Comparison of ENCODE assay signal across 14 cellular contexts in the genomic region with DNA sequence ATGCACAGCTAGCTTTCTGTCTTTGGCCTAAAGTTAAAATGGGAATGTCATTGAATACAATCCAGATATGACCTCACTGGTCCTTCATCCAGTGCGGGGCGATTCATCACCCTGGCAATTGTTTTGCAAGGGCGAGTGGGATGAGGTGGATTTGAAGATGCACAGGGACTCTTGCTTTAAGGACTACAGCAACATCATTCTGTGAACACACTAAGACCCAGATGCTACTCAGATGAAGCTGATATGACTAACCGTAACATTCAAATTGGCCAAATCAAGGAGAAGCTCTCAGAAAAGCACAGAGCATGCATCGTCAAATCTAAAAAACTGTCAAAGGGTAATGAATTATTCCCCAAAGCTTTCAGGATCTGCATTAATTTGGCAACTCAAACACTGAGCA. TPM values are rescaled to one million over a fixed set of nuclear protein-coding genes. Genes with fewer than 3 reads are reported as not detected.
DNase-seq lines count a peak whose midpoint lies in the region; ATAC-seq, FAIRE-seq and TF ChIP-seq lines count a peak whose summit lies in the region.
"Had no signal": no experiment of that assay in that cellular context is flagged by ENCODE, and none has a peak within 500 bp of the region (broad histone marks: within the 10 kb centered on the region; RNA-seq: fewer than 3 reads in every experiment).

No MANE protein-coding gene starts in this region.

- H3K36me3 ChIP-seq in K562 (ENCODE audit: control insufficient read depth, insufficient read depth, low read length) = no peaks in the 10 kb centered on the region
- no peaks in the 10 kb centered on the region for H3K36me3 ChIP-seq in hepatocyte (replicated peaks; ENCODE audit: insufficient read depth, low read depth)
- H3K36me3 ChIP-seq in spleen = peaks cover 0 to 6% (median 0%) of the 10 kb centered on the region in 6 donors
- H3K36me3 ChIP-seq: thyroid gland had no signal

- H3K4me1 ChIP-seq in K562 (replicated peaks in 1 of 2; ENCODE audit: control insufficient read depth in 2 of 2, insufficient read depth in 2 of 2, low read length in 2 of 2) = peaks cover 0 to 8% of the 10 kb centered on the region in 2 experiments; a peak in 3 of 5 replicates
- peaks cover 43% of the 10 kb centered on the region for H3K4me1 ChIP-seq in hepatocyte (ENCODE audit: insufficient read depth)
- H3K4me1 ChIP-seq in spleen = peaks cover 0 to 21% (median 9%) of the 10 kb centered on the region in 6 donors
- H3K4me1 ChIP-seq: thyroid gland had no signal

- H3K9me3 ChIP-seq in K562 (replicated peaks; ENCODE audit: control insufficient read depth, insufficient read depth, low read depth, low read length) = no peaks in the 10 kb centered on the region
- H3K9me3 ChIP-seq in hepatocyte (ENCODE audit: low read depth) = no peaks in the 10 kb centered on the region
- peaks cover 0 to 6% (median 0%) of the 10 kb centered on the region in 8 donors for H3K9me3 ChIP-seq in spleen
- H3K9me3 ChIP-seq: thyroid gland had no signal

- TF ChIP-seq EP300 in K562 (IDR thresholded peaks at IDR 0.05; ENCODE audit: low read length) = no peak

- FAIRE-seq in K562 (lab: Jason Lieb, UNC) = no peak
- no peak for FAIRE-seq in GM12891 (lab: Jason Lieb, UNC)

- H2AFZ ChIP-seq in K562 (ENCODE audit: low read depth, low read length) (no peak overlapping the region), hepatocyte (no peak overlapping the region)

- no peak for TF ChIP-seq CTCF in HFFc6 (IDR thresholded peaks at IDR 0.05)
- no peak for TF ChIP-seq CTCF in K562 (IDR thresholded peaks at IDR 0.05 in 2 of 3, conservative IDR thresholded peaks at IDR 0.05 in 1 of 3; ENCODE audit: insufficient read depth in 2 of 3, low read depth in 1 of 3, low read length in 3 of 3)
- no peak for TF ChIP-seq CTCF in hepatocyte (IDR thresholded peaks at IDR 0.05; ENCODE audit: poor library complexity)
- TF ChIP-seq CTCF in spleen (IDR thresholded peaks at IDR 0.05 in 8 of 11, conservative IDR thresholded peaks at IDR 0.05 in 3 of 11) = no peak

- CTCF ChIA-PET in K562 (lab: Yijun Ruan, JAX; ENCODE audit: low intra/inter-chr PET ratio) = no interaction called here

- no peaks in the 10 kb centered on the region for H3K27me3 Mint-ChIP-seq in HFFc6 (ENCODE audit: insufficient read depth)

- no peaks in the 10 kb centered on the region for H3K9me2 ChIP-seq in hepatocyte (replicated peaks; ENCODE audit: insufficient read depth)

- H3K79me2 ChIP-seq in K562 (ENCODE audit: control insufficient read depth, insufficient read depth, low read length) = no peaks in the 10 kb centered on the region
- H3K79me2 ChIP-seq in hepatocyte = no peaks in the 10 kb centered on the region

- TF ChIP-seq POLR2A in K562 (conservative IDR thresholded peaks at IDR 0.05) (no peak), spleen (IDR thresholded peaks at IDR 0.05) (no peak), GM12891 (IDR thresholded peaks at IDR 0.05; ENCODE audit: low read depth, low read length) (no peak)

- no peak for TF ChIP-seq RAD21 in K562 (CRISPR knock-in tag; conservative IDR thresholded peaks at IDR 0.05 in 1 of 2, IDR thresholded peaks at IDR 0.05 in 1 of 2)

- H3K27me3 ChIP-seq in K562 (ENCODE audit: control insufficient read depth in 2 of 2, insufficient read depth in 2 of 2, low read length in 2 of 2) (peaks cover 3 to 13% of the 10 kb centered on the region in 2 experiments; a peak in 3 of 5 replicates), hepatocyte (no peaks in the 10 kb centered on the region), spleen (replicated peaks in 1 of 7) (no peaks in the 10 kb centered on the region)
- H3K27me3 ChIP-seq: SJSA1, thyroid gland had no signal

- peaks cover 16% of the 10 kb centered on the region for H3K4me1 Mint-ChIP-seq in HFFc6 (ENCODE audit: low read depth)

- DNase-seq in HFFc6 = peak; percentile 3
- DNase-seq in K562 (ENCODE audit: extremely low read depth in 1 of 4, low spot score in 3 of 4) = no peak
- DNase-seq in hepatocyte (ENCODE audit: low spot score) = no peak
- DNase-seq in spleen = no peak
- no peak for DNase-seq in NCI-H1694 treated with DMSO at 0.1 percent for 48 hours (lab: John Stamatoyannopoulos, UW)
- DNase-seq in GM12891 (ENCODE audit: insufficient read length, low spot score) = no peak
- DNase-seq: activated naive CD4-positive, alpha-beta T cell treated with Interleukin-2 at 50 U/mL for 16 hours; effector memory CD4-positive, alpha-beta T cell; thyroid gland had no signal

- intact Hi-C loops in K562 (cut with micrococcal nuclease) (no loop called here), spleen (cut with DNase I; ENCODE audit: low total_unique reads) (no loop called here)

- H3K4me3 ChIP-seq in K562 (no peak overlapping the region), hepatocyte (no peak overlapping the region), spleen (no peak overlapping the region)
- H3K4me3 ChIP-seq: SJSA1, thyroid gland had no signal

- H3K27ac Mint-ChIP-seq in HFFc6 = no peak overlapping the region

- 49% methylated on average over 5 of the region's 5 CpGs for WGBS in K562 (ENCODE audit: insufficient coverage, low coverage, missing lambda C conversion rate)
- WGBS in hepatocyte (ENCODE audit: low lambda C conversion rate, missing lambda C conversion rate) = 93% methylated on average over 5 of the region's 5 CpGs
- WGBS in spleen, 5 donors = 64 to 79% (median 71%) methylated on average over 5 of the region's 5 CpGs

- BruUV-seq in K562 (replicated peaks; lab: Mats Ljungman, UMichigan) = no TSS peak

- POLR2A ChIA-PET in K562 (lab: Yijun Ruan, JAX) = interaction anchor here (1.0 to 1.4 kb wide), 4 partner anchors 9 to 62 kb away, joined by 3 to 7 read pairs (median 4); no protein-coding TSS in a partner anchor

- no peak overlapping the region for H3K9ac ChIP-seq in K562 (ENCODE audit: insufficient read depth in 1 of 2, low read depth in 2 of 2, low read length in 2 of 2)

- H4K20me1 ChIP-seq in K562 (replicated peaks; ENCODE audit: control insufficient read depth, insufficient read depth, low read length) (no peaks in the 10 kb centered on the region), hepatocyte (ENCODE audit: insufficient read depth, poor library complexity, severe bottlenecking) (no peaks in the 10 kb centered on the region)

- H3K27ac ChIP-seq in K562 (ENCODE audit: extremely low read depth, low read depth, low read length) (no peak overlapping the region), hepatocyte (peak overlapping the region; percentile 67), spleen (peak overlapping the region in 7 of 8 donors; percentile 5 to 70 (median 46))
- H3K27ac ChIP-seq: SJSA1, thyroid gland had no signal

- no peaks in the 10 kb centered on the region for H3K9me1 ChIP-seq in K562 (ENCODE audit: control insufficient read depth, insufficient read depth, low read length)

- H3K9me3 Mint-ChIP-seq in HFFc6 = peaks cover 4% of the 10 kb centered on the region

- in situ Hi-C loops in K562 (cut with MboI) = no loop called here

- H3K4me2 ChIP-seq in K562 (ENCODE audit: insufficient read depth, low read length) = no peak overlapping the region
- H3K4me2 ChIP-seq in hepatocyte = peak overlapping the region; percentile 55

- H3K36me3 Mint-ChIP-seq in HFFc6 (ENCODE audit: low read depth) = no peaks in the 10 kb centered on the region

- H3K4me3 Mint-ChIP-seq in HFFc6 = no peak overlapping the region

- ATAC-seq in K562 = no peak; the same call in 1 of the 3 replicates
- no peak for ATAC-seq in GM19035 (IDR thresholded peaks at IDR 0.05; ENCODE audit: unreplicated experiment)
- ATAC-seq in GM21786 (IDR thresholded peaks at IDR 0.05; ENCODE audit: unreplicated experiment) = no peak
- ATAC-seq: activated CD4-positive, CD25-positive, alpha-beta regulatory T cell treated with anti-CD3 and anti-CD28 coated beads, Interleukin-2, amount 50 U/mL, for 24 hours had no signal

RNA-seq across cellular contexts. Expression of a gene that starts 12.8 kb away (rescaled TPM):
- not detected for total RNA-seq in HFFc6 (2021; fragmentation: NEBNext Ultra II Directional; extraction: Animal tissue kit (Norgen Biotek cat#: 25700))
- not detected in 2 replicates for total RNA-seq in K562 (2011; cell fraction: chromatin; rRNA removed; ENCODE audit: low replicate concordance)
- not detected in 2 replicates for total RNA-seq in K562 (2011; cell fraction: nucleolus; rRNA removed)
- not detected in 2 replicates for total RNA-seq in K562 (2011; cell fraction: nucleoplasm; rRNA removed)
- total RNA-seq in K562 (2014; rRNA removed) (not detected in 2 replicates), K562 (2014; rRNA removed; fragmentation: Illumina TruSeq; extraction: Trizol) (not detected in 2 replicates), K562 (2015; rRNA removed; fragmentation: Illumina TruSeq; extraction: Trizol) (not detected in 2 replicates), K562 (2021) (6.5 and 9.7 TPM in 2 replicates), hepatocyte (3.4 and 3.8 TPM in 2 replicates), spleen (1 to 10 TPM; 1.2 to 8.1 (median 4.0) TPM)
- polyA plus RNA-seq in K562 (2011; rRNA removed) (not detected in 2 replicates), K562 (2014; fragmentation: Illumina TruSeq; extraction: Trizol) (not detected in 2 replicates), K562 (2014; fragmentation: Nextera tagmentation; extraction: Ambion mirVana) (not detected), K562 (2014; rRNA removed) (not detected in 2 replicates), hepatocyte (4.4 and 5.8 TPM in 2 replicates), spleen (1 to 10 TPM in 2 of 3 donors, under 1 TPM in 1; 0.79 to 1.4 (median 1.3) TPM)
- polyA plus RNA-seq in K562 (2011; cell fraction: cytosol; rRNA removed) = not detected in 2 replicates
- not detected in 2 replicates for polyA plus RNA-seq in K562 (2011; cell fraction: nucleus; rRNA removed)
- polyA plus RNA-seq in K562 (2012) = not detected in 2 replicates
- not detected in 2 replicates for polyA minus RNA-seq in K562 (2011; rRNA and poly(A)+ RNA removed)
- not detected in 2 replicates for polyA minus RNA-seq in K562 (2011; cell fraction: cytosol; rRNA and poly(A)+ RNA removed)
- not detected in 2 replicates for polyA minus RNA-seq in K562 (2011; cell fraction: nucleus; rRNA and poly(A)+ RNA removed)
- not detected for polyA plus RNA-seq in GM12891 (2012; ENCODE audit: low read depth, missing spikeins)
- total RNA-seq: NCI-H460, SJSA1 had no signal

RNA-seq across cellular contexts. Expression of a gene that starts 47.7 kb away (rescaled TPM):
- 10 to 100 TPM; 14.5 to 20.9 (median 17.8) TPM for total RNA-seq in HFFc6 (2021; fragmentation: NEBNext Ultra II Directional; extraction: Animal tissue kit (Norgen Biotek cat#: 25700))
- total RNA-seq in K562 (2011; cell fraction: chromatin; rRNA removed; ENCODE audit: low replicate concordance) = 9.3 and 12.1 TPM in 2 replicates
- 4.0 and 6.7 TPM in 2 replicates for total RNA-seq in K562 (2011; cell fraction: nucleolus; rRNA removed)
- total RNA-seq in K562 (2011; cell fraction: nucleoplasm; rRNA removed) = 4.3 and 10.6 TPM in 2 replicates
- total RNA-seq in K562 (2014; rRNA removed) (1.5 and 4.2 TPM in 2 replicates), K562 (2014; rRNA removed; fragmentation: Illumina TruSeq; extraction: Trizol) (4.9 and 8.0 TPM in 2 replicates), K562 (2015; rRNA removed; fragmentation: Illumina TruSeq; extraction: Trizol) (4.6 and 5.0 TPM in 2 replicates), K562 (2021) (5.6 and 6.4 TPM in 2 replicates), hepatocyte (5.5 and 11.4 TPM in 2 replicates), spleen (10 to 100 TPM; 11.1 to 19.3 (median 15.6) TPM)
- polyA plus RNA-seq in K562 (2011; rRNA removed) (4.4 and 9.2 TPM in 2 replicates), K562 (2014; fragmentation: Illumina TruSeq; extraction: Trizol) (8.1 and 10.9 TPM in 2 replicates), K562 (2014; fragmentation: Nextera tagmentation; extraction: Ambion mirVana) (10 to 100 TPM; 15.3 to 15.5 TPM), K562 (2014; rRNA removed) (5.8 and 7.4 TPM in 2 replicates), hepatocyte (17.2 and 17.8 TPM in 2 replicates), spleen (1 to 10 TPM; 2.3 to 4.4 (median 4.1) TPM)
- polyA plus RNA-seq in K562 (2011; cell fraction: cytosol; rRNA removed) = 4.7 and 6.3 TPM in 2 replicates
- polyA plus RNA-seq in K562 (2011; cell fraction: nucleus; rRNA removed) = 2.4 and 6.4 TPM in 2 replicates
- polyA plus RNA-seq in K562 (2012) = 5.3 and 9.7 TPM in 2 replicates
- 3.2 and 7.7 TPM in 2 replicates for polyA minus RNA-seq in K562 (2011; rRNA and poly(A)+ RNA removed)
- polyA minus RNA-seq in K562 (2011; cell fraction: cytosol; rRNA and poly(A)+ RNA removed) = 0.55 and 2.5 TPM in 2 replicates
- polyA minus RNA-seq in K562 (2011; cell fraction: nucleus; rRNA and poly(A)+ RNA removed) = 1.5 and 3.9 TPM in 2 replicates
- 7.8 TPM for polyA plus RNA-seq in GM12891 (2012; ENCODE audit: low read depth, missing spikeins)

RNA-seq across cellular contexts. Expression of a gene that starts 48.5 kb away (rescaled TPM):
- total RNA-seq in HFFc6 (2021; fragmentation: NEBNext Ultra II Directional; extraction: Animal tissue kit (Norgen Biotek cat#: 25700)) = not detected
- 1.00 TPM in 1 of 2 replicates, not detected in the other for total RNA-seq in K562 (2011; cell fraction: chromatin; rRNA removed; ENCODE audit: low replicate concordance)
- total RNA-seq in K562 (2011; cell fraction: nucleolus; rRNA removed) = 0.33 and 3.7 TPM in 2 replicates
- 0.31 and 0.66 TPM in 2 replicates for total RNA-seq in K562 (2011; cell fraction: nucleoplasm; rRNA removed)
- total RNA-seq in K562 (2014; rRNA removed) (0.16 and 0.23 TPM in 2 replicates), K562 (2014; rRNA removed; fragmentation: Illumina TruSeq; extraction: Trizol) (0.29 and 0.91 TPM in 2 replicates), K562 (2015; rRNA removed; fragmentation: Illumina TruSeq; extraction: Trizol) (0.26 and 0.94 TPM in 2 replicates), K562 (2021) (0.18 and 0.22 TPM in 2 replicates), hepatocyte (not detected in 2 replicates), spleen (under 1 TPM in 1 of 7 donors, not detected in 6; 0.44 TPM)
- polyA plus RNA-seq in K562 (2011; rRNA removed) (0.14 and 0.50 TPM in 2 replicates), K562 (2014; fragmentation: Illumina TruSeq; extraction: Trizol) (0.24 and 1.00 TPM in 2 replicates), K562 (2014; fragmentation: Nextera tagmentation; extraction: Ambion mirVana) (1 to 10 TPM; 1.0 to 2.4 TPM), K562 (2014; rRNA removed) (0.11 and 0.13 TPM in 2 replicates), hepatocyte (0.30 TPM in 1 of 2 replicates, not detected in the other), spleen (1 to 10 TPM in 1 of 3 donors, under 1 TPM in 2; 0.26 to 3.6 (median 0.46) TPM)
- 0.07 and 0.19 TPM in 2 replicates for polyA plus RNA-seq in K562 (2011; cell fraction: cytosol; rRNA removed)
- 0.29 and 2.2 TPM in 2 replicates for polyA plus RNA-seq in K562 (2011; cell fraction: nucleus; rRNA removed)
- 0.91 and 6.4 TPM in 2 replicates for polyA plus RNA-seq in K562 (2012)
- not detected in 2 replicates for polyA minus RNA-seq in K562 (2011; rRNA and poly(A)+ RNA removed)
- not detected in 2 replicates for polyA minus RNA-seq in K562 (2011; cell fraction: cytosol; rRNA and poly(A)+ RNA removed)
- polyA minus RNA-seq in K562 (2011; cell fraction: nucleus; rRNA and poly(A)+ RNA removed) = not detected in 2 replicates
- polyA plus RNA-seq in GM12891 (2012; ENCODE audit: low read depth, missing spikeins) = 2.0 TPM
- total RNA-seq: NCI-H460, thyroid gland had no signal
